ENCODE assay signal across 10 cellular contexts in genomic region chr20:32510601-32511357, GRCh38.
DNase-seq lines count a peak whose midpoint lies in the region; ATAC-seq and TF ChIP-seq lines count a peak whose summit lies in the region.
"Had no signal": no experiment of that assay in that cellular context is flagged by ENCODE, and none has a peak within 500 bp of the region (broad histone marks: within the 10 kb centered on the region; RNA-seq: fewer than 3 reads in every experiment).

No MANE protein-coding gene starts in this region.

- peak overlapping the region; percentile 42 for H3K27ac Mint-ChIP-seq in activated CD4-positive, alpha-beta T cell treated with anti-CD3 and anti-CD28 coated beads, Interleukin-2, amount 10 ng/mL, durations not matched to agents 24 days and 14 days
- H3K27ac Mint-ChIP-seq in stimulated activated naive CD8-positive, alpha-beta T cell treated with anti-CD3 and anti-CD28 coated beads, Interleukin-15, Interleukin-2, amounts not matched to agents 100 ng/mL and 50 ng/mL, for 24 hours: peak overlapping the region; percentile 94

- H3K27me3 Mint-ChIP-seq in activated CD4-positive, alpha-beta T cell treated with anti-CD3 and anti-CD28 coated beads, Interleukin-2, amount 10 ng/mL, durations not matched to agents 24 days and 14 days: no peaks in the 10 kb centered on the region
- H3K27me3 Mint-ChIP-seq in stimulated activated naive CD8-positive, alpha-beta T cell treated with anti-CD3 and anti-CD28 coated beads, Interleukin-15, Interleukin-2, amounts not matched to agents 100 ng/mL and 50 ng/mL, for 24 hours: no peaks in the 10 kb centered on the region

- no peak for DNase-seq in activated CD4-positive, alpha-beta T cell treated with anti-CD3 and anti-CD28 coated beads, Interleukin-2, amount 10 ng/mL, durations not matched to agents 24 days and 14 days
- no peak for DNase-seq in activated CD4-positive, alpha-beta T cell treated with anti-CD3 and anti-CD28 coated beads for 4 hours
- DNase-seq in islet precursor cell (peak; percentile 80), cerebellar nuclear complex (lab: John Stamatoyannopoulos, UW) (no peak)
- DNase-seq: stimulated activated CD4-positive, alpha-beta T cell treated with anti-CD3 and anti-CD28 coated beads, Interleukin-12 subunit alpha, Interleukin-12 subunit beta, amount 100 ng/mL, for 4 hours had no signal

- H3K27ac ChIP-seq in VCaP: peak overlapping the region; percentile 32; the same call in 1 of the 2 replicates
- H3K27ac ChIP-seq: tibial nerve had no signal

- no peak for TF ChIP-seq CTCF in VCaP (conservative IDR thresholded peaks at IDR 0.05)

- peaks cover 28% of the 10 kb centered on the region for H3K36me3 Mint-ChIP-seq in activated CD4-positive, alpha-beta T cell treated with anti-CD3 and anti-CD28 coated beads, Interleukin-2, amount 10 ng/mL, durations not matched to agents 24 days and 14 days (ENCODE audit: low read depth)
- H3K36me3 Mint-ChIP-seq in stimulated activated naive CD8-positive, alpha-beta T cell treated with anti-CD3 and anti-CD28 coated beads, Interleukin-15, Interleukin-2, amounts not matched to agents 100 ng/mL and 50 ng/mL, for 24 hours (ENCODE audit: low read depth): peaks cover 8% of the 10 kb centered on the region

- H3K9me3 Mint-ChIP-seq in activated CD4-positive, alpha-beta T cell treated with anti-CD3 and anti-CD28 coated beads, Interleukin-2, amount 10 ng/mL, durations not matched to agents 24 days and 14 days: no peaks in the 10 kb centered on the region
- no peaks in the 10 kb centered on the region for H3K9me3 Mint-ChIP-seq in stimulated activated naive CD8-positive, alpha-beta T cell treated with anti-CD3 and anti-CD28 coated beads, Interleukin-15, Interleukin-2, amounts not matched to agents 100 ng/mL and 50 ng/mL, for 24 hours

- ATAC-seq in HG02970 (IDR thresholded peaks at IDR 0.05; ENCODE audit: low FRiP score, unreplicated experiment) (no peak), GM21423 (IDR thresholded peaks at IDR 0.05; ENCODE audit: unreplicated experiment) (no peak)

- H3K4me3 Mint-ChIP-seq in activated CD4-positive, alpha-beta T cell treated with anti-CD3 and anti-CD28 coated beads, Interleukin-2, amount 10 ng/mL, durations not matched to agents 24 days and 14 days: peak overlapping the region; percentile 41
- peak overlapping the region; percentile 79 for H3K4me3 Mint-ChIP-seq in stimulated activated naive CD8-positive, alpha-beta T cell treated with anti-CD3 and anti-CD28 coated beads, Interleukin-15, Interleukin-2, amounts not matched to agents 100 ng/mL and 50 ng/mL, for 24 hours

- intact Hi-C loops in activated CD4-positive, alpha-beta T cell treated with anti-CD3 and anti-CD28 coated beads, Interleukin-2, amount 10 ng/mL, durations not matched to agents 24 days and 14 days (cut with micrococcal nuclease): no loop called here

- H3K4me1 Mint-ChIP-seq in activated CD4-positive, alpha-beta T cell treated with anti-CD3 and anti-CD28 coated beads, Interleukin-2, amount 10 ng/mL, durations not matched to agents 24 days and 14 days: peaks cover 33% of the 10 kb centered on the region
- H3K4me1 Mint-ChIP-seq in stimulated activated naive CD8-positive, alpha-beta T cell treated with anti-CD3 and anti-CD28 coated beads, Interleukin-15, Interleukin-2, amounts not matched to agents 100 ng/mL and 50 ng/mL, for 24 hours (ENCODE audit: low read depth): peaks cover 95% of the 10 kb centered on the region
